Comparison of ENCODE assay signal across 8 cellular contexts in genomic region chr16:68529608-68529930, GRCh38. TPM values are rescaled to one million over a fixed set of nuclear protein-coding genes. Genes with fewer than 3 reads are reported as not detected.
DNase-seq lines count a peak whose midpoint lies in the region; ATAC-seq, FAIRE-seq and TF ChIP-seq lines count a peak whose summit lies in the region.

No MANE protein-coding gene starts in this region.

- POLR2A ChIA-PET in GM12878 (lab: Charles Lee): interaction anchor here (0.5 to 0.8 kb wide), 3 partner anchors 10 to 278 kb away, joined by 3 to 5 read pairs (median 4); partner anchors contain the start of gene ZFP90

- in situ Hi-C loops in GM12878 (cut with MboI): loop anchor here (10.0 to 25.0 kb wide), 2 partner anchors 283 to 755 kb away; no protein-coding TSS in a partner anchor

- TF ChIP-seq CTCF in DOHH2 (IDR thresholded peaks at IDR 0.05; ENCODE audit: low read depth, low read length, poor library complexity, severe bottlenecking): no peak
- no peak for TF ChIP-seq CTCF in GM12878 (IDR thresholded peaks at IDR 0.05 in 2 of 3, conservative IDR thresholded peaks at IDR 0.05 in 1 of 3; ENCODE audit: control insufficient read depth in 2 of 3, extremely low read depth in 1 of 3, insufficient read depth in 1 of 3, low read depth in 3 of 3, low read length in 3 of 3)
- TF ChIP-seq CTCF in lung (IDR thresholded peaks at IDR 0.05; ENCODE audit: control extremely low read depth, extremely low read depth): no peak

- no peak for TF ChIP-seq RAD21 in GM12878 (IDR thresholded peaks at IDR 0.05; ENCODE audit: insufficient read depth, low read depth, low read length)

- DNase-seq in GM12878 (ENCODE audit: low read depth, low spot score): no peak
- no peak for DNase-seq in lung (ENCODE audit: low spot score)
- no peak for DNase-seq in DMS79 (lab: John Stamatoyannopoulos, UW)
- no peak for DNase-seq in NCI-H2171 treated with DMSO at 0.1 percent for 48 hours (lab: John Stamatoyannopoulos, UW)
- no peak for DNase-seq in SKM-1 treated with dmso at 0.1 percent for 144 hours (lab: John Stamatoyannopoulos, UW; ENCODE audit: unreplicated experiment)

- BruUV-seq in GM12878 (replicated peaks; lab: Mats Ljungman, UMichigan): no TSS peak

- RAD21 ChIA-PET in GM12878 (lab: Charles Lee; ENCODE audit: unreplicated experiment): interaction anchor here (0.7 to 2.1 kb wide), 14 partner anchors 9 to 758 kb away, joined by 3 to 8 read pairs (median 6); partner anchors contain the start of gene TANGO6

- no peak overlapping the region for H3K9ac ChIP-seq in GM12878 (ENCODE audit: control insufficient read depth, insufficient read depth, low read length)

- no peak for TF ChIP-seq EP300 in GM12878 (IDR thresholded peaks at IDR 0.05; ENCODE audit: borderline replicate concordance in 1 of 2, control insufficient read depth in 1 of 2, low read depth in 2 of 2, low read length in 2 of 2)

- intact Hi-C loops in GM12878 (cut with micrococcal nuclease; ENCODE audit: unreplicated experiment): loop anchor here (2.0 to 5.0 kb wide), 5 partner anchors 61 to 758 kb away; no protein-coding TSS in a partner anchor

- no peak for FAIRE-seq in GM12878 (lab: Jason Lieb, UNC)

- no peak for TF ChIP-seq POLR2A in GM12878 (IDR thresholded peaks at IDR 0.05; ENCODE audit: low read depth, low read length)

- H3K79me2 ChIP-seq in DOHH2 (ENCODE audit: control insufficient read depth, low read length) (no peaks in the 10 kb centered on the region), GM12878 (ENCODE audit: control insufficient read depth, insufficient read depth, low read length) (no peaks in the 10 kb centered on the region)

- no peaks in the 10 kb centered on the region for H3K27me3 ChIP-seq in DOHH2 (ENCODE audit: control insufficient read depth, low read length)
- H3K27me3 ChIP-seq in GM12878 (replicated peaks in 1 of 2; ENCODE audit: control insufficient read depth in 2 of 2, insufficient read depth in 2 of 2, low read length in 1 of 2): no peaks in the 10 kb centered on the region
- no peaks in the 10 kb centered on the region for H3K27me3 ChIP-seq in lung (ENCODE audit: control insufficient read depth, insufficient read depth)

- H3K4me3 ChIP-seq in DOHH2 (ENCODE audit: low read length) (peak overlapping the region; percentile 82), GM12878 (peak overlapping the region; percentile 70; the same call in 1 of the 2 replicates), lung (peak overlapping the region; percentile 71)

- CTCF ChIA-PET in GM12878 (lab: Yijun Ruan, JAX): interaction anchor here (0.5 to 4.7 kb wide), 29 partner anchors 8 to 1183 kb away, joined by 3 to 41 read pairs (median 4); no protein-coding TSS in a partner anchor

- ATAC-seq in HG02981 (IDR thresholded peaks at IDR 0.05; ENCODE audit: unreplicated experiment): peak; percentile 8
- peak; percentile 64 for ATAC-seq in GM12878
- ATAC-seq in lung (ENCODE audit: insufficient read depth, low FRiP score): peak; percentile 31
- ATAC-seq in GM21381 (IDR thresholded peaks at IDR 0.05; ENCODE audit: unreplicated experiment): no peak

- H3K9me3 ChIP-seq in DOHH2 (ENCODE audit: control insufficient read depth, insufficient read depth, low read length) (peaks cover 14% of the 10 kb centered on the region; the same call in 1 of the 2 replicates), GM12878 (replicated peaks; ENCODE audit: control insufficient read depth, insufficient read depth, low read length) (no peaks in the 10 kb centered on the region; the same call in 1 of the 3 replicates), lung (ENCODE audit: control insufficient read depth in 2 of 2, insufficient read depth in 1 of 2, low read length in 1 of 2) (no peaks in the 10 kb centered on the region)

- peak overlapping the region; percentile 92 for H2AFZ ChIP-seq in GM12878 (ENCODE audit: control insufficient read depth, low read depth, low read length)

- no peaks in the 10 kb centered on the region for H3F3A ChIP-seq in DOHH2 (ENCODE audit: control insufficient read depth, insufficient read depth)

- H3K4me2 ChIP-seq in DOHH2 (ENCODE audit: low read length): peak overlapping the region; percentile 76
- peak overlapping the region; percentile 82 for H3K4me2 ChIP-seq in GM12878 (ENCODE audit: control insufficient read depth, insufficient read depth)

- WGBS in GM12878 (ENCODE audit: insufficient coverage, insufficient replicate concordance, low lambda C conversion rate, missing lambda C conversion rate): 37% methylated on average over 13 of the region's 13 CpGs
- 15 to 20% methylated on average over 13 of the region's 13 CpGs for WGBS in lung, 2 donors

- peaks cover 5% of the 10 kb centered on the region for H3K36me3 ChIP-seq in DOHH2 (ENCODE audit: control insufficient read depth, low read length)
- H3K36me3 ChIP-seq in GM12878 (ENCODE audit: control insufficient read depth in 2 of 2, insufficient read depth in 2 of 2, low read length in 1 of 2): no peaks in the 10 kb centered on the region
- H3K36me3 ChIP-seq in lung (ENCODE audit: control insufficient read depth in 2 of 2, insufficient read depth in 2 of 2, low read length in 2 of 2): no peaks in the 10 kb centered on the region

- no peaks in the 10 kb centered on the region for H3K9me2 ChIP-seq in DOHH2 (replicated peaks; ENCODE audit: control insufficient read depth, low read length)

- H3K27ac ChIP-seq in DOHH2 (ENCODE audit: low read depth, low read length) (no peak overlapping the region), GM12878 (ENCODE audit: control insufficient read depth, insufficient read depth) (no peak overlapping the region), lung (ENCODE audit: low read depth in 1 of 2, low read length in 1 of 2) (peak overlapping the region in 1 of 2 donors; percentile 50)

- H3K4me1 ChIP-seq in DOHH2 (ENCODE audit: control insufficient read depth, low read length): peaks cover 21% of the 10 kb centered on the region
- H3K4me1 ChIP-seq in GM12878 (ENCODE audit: control insufficient read depth, insufficient read depth, low read length): peaks cover 7% of the 10 kb centered on the region
- H3K4me1 ChIP-seq in lung (ENCODE audit: control insufficient read depth in 2 of 2, insufficient read depth in 2 of 2, low read length in 2 of 2): no peaks in the 10 kb centered on the region

- H4K20me1 ChIP-seq in DOHH2 (ENCODE audit: control insufficient read depth, insufficient read depth, low read depth, low read length) (no peaks in the 10 kb centered on the region), GM12878 (ENCODE audit: control insufficient read depth, insufficient read depth) (no peaks in the 10 kb centered on the region)

- SMC1A ChIA-PET in GM12878 (lab: Charles Lee; ENCODE audit: uncharacterized antibody, unreplicated experiment): interaction anchor here (0.6 to 2.4 kb wide), 10 partner anchors 8 to 594 kb away, joined by 3 to 24 read pairs (median 3); no protein-coding TSS in a partner anchor

TF ChIP-seq in GM12878, 131 proteins besides CTCF, POLR2A, EP300 and RAD21 (continues in another document):
- TF ChIP-seq HDGF (IDR thresholded peaks at IDR 0.05) (no peak), TARDBP (IDR thresholded peaks at IDR 0.05; ENCODE audit: borderline replicate concordance) (no peak), ESRRA (IDR thresholded peaks at IDR 0.05; ENCODE audit: low read length) (no peak), EED (IDR thresholded peaks at IDR 0.05; ENCODE audit: low read depth) (no peak), ZZZ3 (IDR thresholded peaks at IDR 0.05; ENCODE audit: control insufficient read depth, insufficient read length, low read depth) (no peak), PAX8 (IDR thresholded peaks at IDR 0.05) (no peak), HSF1 (IDR thresholded peaks at IDR 0.05; ENCODE audit: low read depth, low read length) (no peak), CHD1 (IDR thresholded peaks at IDR 0.05; ENCODE audit: low read depth, low read length) (no peak)

RNA-seq across cellular contexts. Expression of gene ZFP90, which starts 9.5 kb away (rescaled TPM):
- 72.8 and 80.9 TPM in 2 replicates for total RNA-seq in GM12878 (2013; cell fraction: nucleolus; rRNA removed)
- 19.5 and 20.9 TPM in 2 replicates for total RNA-seq in GM12878 (2014; rRNA removed)
- 15.1 and 17.5 TPM in 2 replicates for total RNA-seq in GM12878 (2014; rRNA removed; fragmentation: Illumina TruSeq; extraction: Trizol)
- 17.2 and 19.9 TPM in 2 replicates for total RNA-seq in GM12878 (2021)
- polyA plus RNA-seq in GM12878 (2011; ENCODE audit: low read depth): 9.8 TPM
- 20.0 and 24.1 TPM in 2 replicates for polyA plus RNA-seq in GM12878 (2011; rRNA removed)
- polyA plus RNA-seq in GM12878 (2011; cell fraction: cytosol; rRNA removed): 10.5 and 15.3 TPM in 2 replicates
- polyA plus RNA-seq in GM12878 (2011; cell fraction: nucleus; rRNA removed): 17.5 and 18.7 TPM in 2 replicates
- polyA plus RNA-seq in GM12878 (2012): 11.2 and 19.9 TPM in 2 replicates
- 15.0 and 17.9 TPM in 2 replicates for polyA plus RNA-seq in GM12878 (2014; fragmentation: Illumina TruSeq; extraction: Trizol)
- polyA plus RNA-seq in GM12878 (2014; fragmentation: Nextera tagmentation; extraction: Ambion mirVana): 1 to 10 TPM; 3.3 to 3.6 TPM
- 16.9 and 17.3 TPM in 2 replicates for polyA plus RNA-seq in GM12878 (2014; rRNA removed)
- 10 to 100 TPM; 12.9 to 15.8 TPM for polyA plus RNA-seq in GM12878 (2016; fragmentation: Nextera tagmentation; extraction: Ambion mirVana)
- polyA minus RNA-seq in GM12878 (2011; rRNA and poly(A)+ RNA removed): 11.4 and 17.3 TPM in 2 replicates
- 4.6 and 6.1 TPM in 2 replicates for polyA minus RNA-seq in GM12878 (2011; cell fraction: cytosol; rRNA and poly(A)+ RNA removed)
- polyA minus RNA-seq in GM12878 (2011; cell fraction: nucleus; rRNA and poly(A)+ RNA removed): 8.2 and 10.1 TPM in 2 replicates
- total RNA-seq in lung: 10 to 100 TPM; 18.2 to 39.6 TPM
- 1 to 10 TPM; 5.9 to 6.9 TPM for polyA plus RNA-seq in lung
